Comparison of ENCODE assay signal across 20 cellular contexts in the genomic region with DNA sequence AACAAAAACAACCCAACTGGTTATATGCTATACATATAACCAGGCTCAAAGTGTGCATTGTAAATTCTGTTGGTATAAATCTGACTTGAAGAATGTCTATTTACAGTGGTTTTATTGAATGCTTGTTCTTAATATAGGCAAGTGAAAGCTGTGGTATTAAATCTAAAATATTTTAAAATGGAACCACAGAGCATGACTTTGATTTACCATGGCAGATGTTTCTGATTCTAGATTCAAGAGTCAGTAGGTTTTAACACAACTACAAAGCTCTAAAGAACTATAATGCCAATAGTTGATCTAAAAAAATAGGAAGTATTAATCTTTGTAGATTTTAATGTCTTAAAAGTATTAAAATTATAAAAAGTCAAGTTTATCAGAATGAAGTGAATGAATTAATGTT.
DNase-seq lines count a peak whose midpoint lies in the region; ATAC-seq and TF ChIP-seq lines count a peak whose summit lies in the region.
"Had no signal": no experiment of that assay in that cellular context is flagged by ENCODE, and none has a peak within 500 bp of the region (broad histone marks: within the 10 kb centered on the region; RNA-seq: fewer than 3 reads in every experiment).

No MANE protein-coding gene starts in this region.

- TF ChIP-seq CTCF in mammary epithelial cell (conservative IDR thresholded peaks at IDR 0.05 in 1 of 2, IDR thresholded peaks at IDR 0.05 in 1 of 2; ENCODE audit: extremely low read depth in 1 of 2, insufficient read depth in 1 of 2, low read depth in 1 of 2, low read length in 2 of 2) (no peak), breast epithelium (IDR thresholded peaks at IDR 0.05) (no peak), astrocyte of the spinal cord (IDR thresholded peaks at IDR 0.05; ENCODE audit: low read depth, low read length) (no peak), GM13976 (IDR thresholded peaks at IDR 0.05; ENCODE audit: borderline replicate concordance, control extremely low read depth, extremely low read depth, insufficient read depth, missing control alignments) (no peak)

- TF ChIP-seq POLR2A in breast epithelium (IDR thresholded peaks at IDR 0.05) = no peak

- no peak overlapping the region for H3K27ac ChIP-seq in mammary epithelial cell (ENCODE audit: insufficient read depth, low read depth, low read length)
- no peak overlapping the region for H3K27ac ChIP-seq in breast epithelium
- peak overlapping the region; percentile 40 for H3K27ac ChIP-seq in mesenchymal stem cell (ENCODE audit: low read length, poor library complexity, severe bottlenecking)
- H3K27ac ChIP-seq: PC-9, SJCRH30 had no signal

- in situ Hi-C loops in mammary epithelial cell (cut with MboI; ENCODE audit: low sequenced_read_pairs in 2 of 2) (no loop called here), astrocyte of the spinal cord (cut with HindIII; ENCODE audit: low sequenced_read_pairs) (no loop called here), GM13976 (cut with MboI; ENCODE audit: low sequenced_read_pairs, unreplicated experiment) (no loop called here)

- no peak overlapping the region for H3K18ac ChIP-seq in mesenchymal stem cell (ENCODE audit: low read depth in 1 of 2, low read length in 2 of 2)

- H3K4me2 ChIP-seq in mammary epithelial cell (ENCODE audit: insufficient read depth, low read depth, low read length) (no peak overlapping the region), mesenchymal stem cell (ENCODE audit: low read length, poor library complexity, severe bottlenecking) (no peak overlapping the region)
- H3K4me2 ChIP-seq: GM23338, PC-9 had no signal

- H3K23ac ChIP-seq in mesenchymal stem cell (ENCODE audit: low read length in 2 of 2) = no peak overlapping the region

- CTCF ChIA-PET in mammary epithelial cell (lab: Charles Lee; ENCODE audit: low non-redundant PET) = no interaction called here

- H3K4me3 ChIP-seq in mammary epithelial cell (replicated peaks in 1 of 3; ENCODE audit: insufficient read depth in 1 of 3, low read depth in 2 of 3, low read length in 3 of 3) = no peak overlapping the region
- H3K4me3 ChIP-seq in breast epithelium = no peak overlapping the region
- H3K4me3 ChIP-seq in astrocyte of the spinal cord (ENCODE audit: low read depth, low read length) = no peak overlapping the region
- no peak overlapping the region for H3K4me3 ChIP-seq in mesenchymal stem cell (ENCODE audit: insufficient read depth in 1 of 2, low read depth in 1 of 2, low read length in 2 of 2)
- H3K4me3 ChIP-seq: GM23338, PC-9, SJCRH30 had no signal

- no peak overlapping the region for H2AK5ac ChIP-seq in mesenchymal stem cell (ENCODE audit: low read length, severe bottlenecking)

- no peaks in the 10 kb centered on the region for H3K36me3 ChIP-seq in mammary epithelial cell (ENCODE audit: insufficient read depth, low read length)
- H3K36me3 ChIP-seq in breast epithelium = no peaks in the 10 kb centered on the region
- H3K36me3 ChIP-seq in mesenchymal stem cell (ENCODE audit: control insufficient read depth in 1 of 2, insufficient read depth in 2 of 2, low read depth in 1 of 2, low read length in 2 of 2) = no peaks in the 10 kb centered on the region
- H3K36me3 ChIP-seq: BE2C, SJCRH30 had no signal

- H4K8ac ChIP-seq in mesenchymal stem cell (ENCODE audit: low read length) = no peak overlapping the region

- H3K4ac ChIP-seq in mesenchymal stem cell (ENCODE audit: low read depth in 1 of 2, low read length in 2 of 2) = no peak overlapping the region

- DNase-seq in mammary epithelial cell (no peak), breast epithelium (ENCODE audit: low spot score in 2 of 2) (no peak), astrocyte of the spinal cord (ENCODE audit: low read depth, low spot score) (peak; percentile 27), mesenchymal stem cell (no peak), NCI-H69 (lab: John Stamatoyannopoulos, UW) (no peak), NCI-H1417 treated with DMSO at 0.1 percent for 48 hours (lab: John Stamatoyannopoulos, UW) (no peak), GM13976 (ENCODE audit: low spot score) (no peak)
- DNase-seq: 8988T; BE2C; CD4-positive, CD25-positive, alpha-beta regulatory T cell; COR-L47; DMS 273 treated with DMSO at 0.1 percent for 48 hours; DND-41; NCI-H1105; NCI-H1694; NCI-H510A treated with DMSO at 0.1 percent for 48 hours; PC-9 had no signal

- no peak overlapping the region for H4K91ac ChIP-seq in mesenchymal stem cell (ENCODE audit: low read length)

- H3K79me2 ChIP-seq in mammary epithelial cell (ENCODE audit: insufficient read depth, low read length) = no peaks in the 10 kb centered on the region

- ATAC-seq in HG02840 (IDR thresholded peaks at IDR 0.05; ENCODE audit: low FRiP score, unreplicated experiment) = no peak

- H4K20me1 ChIP-seq in mammary epithelial cell (ENCODE audit: insufficient read depth, low read length) = no peaks in the 10 kb centered on the region

- no peak overlapping the region for H2BK120ac ChIP-seq in mesenchymal stem cell (ENCODE audit: low read depth, low read length)

- dilution Hi-C loops in mammary epithelial cell (cut with HindIII; ENCODE audit: low sequenced_read_pairs) = no loop called here

- H2AFZ ChIP-seq in mammary epithelial cell (ENCODE audit: low read depth, low read length) = peak overlapping the region; percentile 8
- H2AFZ ChIP-seq in mesenchymal stem cell (ENCODE audit: low read depth, low read length) = no peak overlapping the region
- H2AFZ ChIP-seq: PC-9 had no signal

- peaks cover 10% of the 10 kb centered on the region for H3K4me1 ChIP-seq in mammary epithelial cell (ENCODE audit: insufficient read depth, low read length)
- no peaks in the 10 kb centered on the region for H3K4me1 ChIP-seq in breast epithelium
- peaks cover 1% of the 10 kb centered on the region for H3K4me1 ChIP-seq in mesenchymal stem cell (ENCODE audit: control insufficient read depth, insufficient read depth, low read depth, low read length)
- H3K4me1 ChIP-seq: BE2C had no signal

- H3K9ac ChIP-seq in mammary epithelial cell (ENCODE audit: insufficient read depth, low read length) (no peak overlapping the region), mesenchymal stem cell (ENCODE audit: low read length) (peak overlapping the region; percentile 53)

- no peak overlapping the region for H2BK12ac ChIP-seq in mesenchymal stem cell (ENCODE audit: low read length in 2 of 2)

- H3K27me3 ChIP-seq in mammary epithelial cell (ENCODE audit: insufficient read depth, low read length) (no peaks in the 10 kb centered on the region), breast epithelium (no peaks in the 10 kb centered on the region), mesenchymal stem cell (ENCODE audit: control insufficient read depth in 1 of 2, insufficient read depth in 1 of 2, low read length in 2 of 2) (no peaks in the 10 kb centered on the region)
- H3K27me3 ChIP-seq: BE2C, SJCRH30 had no signal

- no peaks in the 10 kb centered on the region for H3K79me1 ChIP-seq in mesenchymal stem cell (replicated peaks; ENCODE audit: low read length, poor library complexity, severe bottlenecking)

- H3K14ac ChIP-seq in mesenchymal stem cell (ENCODE audit: low read length in 2 of 2) = no peak overlapping the region

- H2BK5ac ChIP-seq in mesenchymal stem cell (ENCODE audit: low read depth, low read length, poor library complexity, severe bottlenecking) = no peak overlapping the region

- BruUV-seq in mammary epithelial cell (replicated peaks; lab: Mats Ljungman, UMichigan) = no TSS peak

- H3K9me3 ChIP-seq in mammary epithelial cell (replicated peaks; ENCODE audit: insufficient read depth, low read length) (no peaks in the 10 kb centered on the region), breast epithelium (no peaks in the 10 kb centered on the region), mesenchymal stem cell (ENCODE audit: control insufficient read depth, low read length) (no peaks in the 10 kb centered on the region)
- H3K9me3 ChIP-seq: BE2C, SJCRH30 had no signal

- intact Hi-C loops in mammary epithelial cell (cut with micrococcal nuclease) = no loop called here
- intact Hi-C loops in breast epithelium (cut with DNase I; ENCODE audit: low total_unique reads) = no loop called here

- no peak overlapping the region for H2BK15ac ChIP-seq in mesenchymal stem cell (ENCODE audit: low read depth, poor library complexity, severe bottlenecking)
